Comparison of ENCODE assay signal across 17 cellular contexts in the genomic region with DNA sequence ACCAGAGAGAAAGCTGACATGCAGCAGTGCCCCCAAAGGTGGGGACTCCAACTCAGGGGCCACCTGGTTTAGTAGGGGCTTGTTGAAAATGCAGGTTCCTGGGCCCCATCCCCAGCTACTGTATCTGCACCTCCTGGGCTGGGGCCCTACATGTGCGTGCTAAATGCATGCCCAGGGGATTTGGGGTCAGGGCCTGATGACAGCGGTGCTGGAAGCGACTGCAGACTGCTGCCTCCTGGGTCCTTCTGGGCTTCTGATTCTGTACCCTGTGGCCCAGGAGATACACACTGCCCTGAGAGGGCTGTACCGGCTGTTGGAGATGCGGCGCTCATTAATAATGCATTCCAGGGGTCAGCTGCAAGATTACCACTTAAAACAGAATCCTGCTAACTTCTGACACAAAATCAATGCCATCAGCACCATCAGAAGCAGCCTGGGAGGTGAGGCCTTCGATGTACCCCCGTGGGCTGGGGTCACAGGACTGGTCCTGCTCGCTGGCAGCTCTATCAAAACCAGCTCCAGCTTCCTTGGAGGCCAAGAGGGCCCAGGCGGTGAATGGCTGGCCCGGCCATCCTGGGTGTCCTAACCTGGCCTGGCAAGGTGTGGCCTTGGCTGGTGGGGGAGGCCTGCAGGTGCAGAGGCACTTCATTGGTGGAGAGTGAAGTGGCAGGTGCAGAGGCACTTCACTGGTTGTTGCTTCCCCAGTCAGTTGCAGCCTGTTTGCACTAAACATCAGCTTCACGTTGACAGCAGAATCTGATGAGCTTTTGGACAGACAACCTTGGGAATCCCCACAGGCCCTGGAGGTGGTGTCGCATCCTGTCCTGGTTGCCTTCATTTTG.
"Had no signal": no experiment of that assay in that cellular context is flagged by ENCODE, and none has a peak within 500 bp of the region (broad histone marks: within the 10 kb centered on the region; RNA-seq: fewer than 3 reads in every experiment).

No MANE protein-coding gene starts in this region.

- H3K36me3 ChIP-seq: gastroesophageal sphincter, lower lobe of right lung, neural progenitor cell, transverse colon had no signal

- H3K27me3 ChIP-seq: hepatocyte, neural progenitor cell, transverse colon had no signal

- DNase-seq: activated CD4-positive, alpha-beta T cell treated with anti-CD3 and anti-CD28 coated beads, Interleukin-2, amount 10 ng/mL, durations not matched to agents 7 days and 5 days; activated T-cell treated with anti-CD3 and anti-CD28 coated beads for 4 hours; amniotic stem cell; effector memory CD8-positive, alpha-beta T cell; kidney glomerular epithelial cell; lower lobe of right lung; midbrain; right cardiac atrium; stimulated activated CD4-positive, alpha-beta T cell treated with anti-CD3 and anti-CD28 coated beads, Interleukin-1b, Interleukin-23, amount 100 ng/mL, for 48 hours; transverse colon had no signal

- H3K4me1 ChIP-seq: gastroesophageal sphincter, lower lobe of right lung, neural progenitor cell, parathyroid adenoma, transverse colon had no signal

- H3K27ac ChIP-seq: gastroesophageal sphincter, hepatocyte, lower lobe of right lung, neural progenitor cell, parathyroid adenoma, transverse colon had no signal

- ATAC-seq: activated naive CD4-positive, alpha-beta T cell treated with anti-CD3 and anti-CD28 coated beads, Interleukin-2, amount 50 U/mL, for 72 hours; effector memory CD8-positive, alpha-beta T cell; gastroesophageal sphincter; lower lobe of right lung; right cardiac atrium; stimulated activated memory B cell treated with anti-CD40 and anti-IgM and Interleukin-4, amounts not matched to agents 10 μg/mL and 1 μg/mL and 100 μg/mL, for 72 hours; WTC11 had no signal

- H3K4me3 ChIP-seq: gastroesophageal sphincter, hepatocyte, lower lobe of right lung, neural progenitor cell, transverse colon had no signal

- H3K9me3 ChIP-seq: gastroesophageal sphincter, lower lobe of right lung, transverse colon had no signal
